ENCODE assay signal across 7 cellular contexts in the genomic region with DNA sequence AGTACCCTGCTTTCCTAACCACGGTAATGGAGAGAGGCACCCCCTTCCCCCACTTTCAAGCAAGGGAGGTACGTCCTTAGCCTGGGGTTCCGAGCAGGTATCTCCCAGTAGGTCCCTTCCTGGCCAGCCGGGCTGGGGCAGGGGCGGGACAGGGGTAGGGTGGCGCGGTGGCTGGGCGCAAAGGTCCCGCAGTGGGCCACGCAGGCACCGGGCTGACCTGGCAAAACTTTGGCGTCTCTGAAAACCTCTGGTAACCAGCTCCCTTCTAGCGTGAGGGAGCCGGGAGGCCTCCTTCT. TPM values are rescaled to one million over a fixed set of nuclear protein-coding genes. Genes with fewer than 3 reads are reported as not detected.
DNase-seq lines count a peak whose midpoint lies in the region; ATAC-seq and TF ChIP-seq lines count a peak whose summit lies in the region.

No MANE protein-coding gene starts in this region.

- H3K27me3 Mint-ChIP-seq in chondrocyte (ENCODE audit: low read depth), result peaks cover 19% of the 10 kb centered on the region

- 30% methylated on average over 6 of the region's 14 CpGs; no CpG with 5 or more reads in 1 of the 2 experiments for WGBS in IMR-90 (ENCODE audit: extremely low coverage in 2 of 2, insufficient read length in 1 of 2), 2 experiments
- WGBS in suprapubic skin, result 60% methylated on average over 5 of the region's 14 CpGs

- in situ Hi-C loops in IMR-90 (cut with MboI; ENCODE audit: low sequenced_read_pairs), result no loop called here

- CTCF ChIA-PET in IMR-90 (lab: Yijun Ruan, JAX), result no interaction called here

- H3K23ac ChIP-seq in IMR-90 (ENCODE audit: low read depth, low read length), result no peak overlapping the region

- no TSS peak for BruUV-seq in IMR-90 (replicated peaks; lab: Mats Ljungman, UMichigan)

- H3K56ac ChIP-seq in IMR-90 (ENCODE audit: extremely low read depth, insufficient read depth, low read length), result no peak overlapping the region

- no peaks in the 10 kb centered on the region; the same call in 1 of the 2 replicates for H3K9me1 ChIP-seq in IMR-90 (ENCODE audit: insufficient read depth, low read length)

- H3K4me1 ChIP-seq in IMR-90 (ENCODE audit: control insufficient read depth, insufficient read depth, low read length) (no peaks in the 10 kb centered on the region; the same call in 1 of the 2 replicates), lower lobe of right lung (peaks cover 39% of the 10 kb centered on the region), suprapubic skin (peaks cover 36% of the 10 kb centered on the region)

- no peak overlapping the region for H2BK5ac ChIP-seq in IMR-90 (ENCODE audit: low read depth, low read length, poor library complexity, severe bottlenecking)

- H3K9me3 ChIP-seq in IMR-90 (ENCODE audit: control insufficient read depth, insufficient read depth, low read length) (no peaks in the 10 kb centered on the region), lower lobe of right lung (no peaks in the 10 kb centered on the region), suprapubic skin (no peaks in the 10 kb centered on the region)

- TF ChIP-seq POLR2A in IMR-90 (IDR thresholded peaks at IDR 0.05; ENCODE audit: low read depth, low read length) (no peak), suprapubic skin (IDR thresholded peaks at IDR 0.05) (no peak)

- H2BK20ac ChIP-seq in IMR-90 (ENCODE audit: low read depth, low read length), result no peak overlapping the region

- TF ChIP-seq RAD21 in IMR-90 (IDR thresholded peaks at IDR 0.05; ENCODE audit: low read length), result no peak

- POLR2A ChIA-PET in IMR-90 (lab: Charles Lee; ENCODE audit: unreplicated experiment), result no interaction called here

- no peaks in the 10 kb centered on the region for H3K9me3 Mint-ChIP-seq in chondrocyte (ENCODE audit: low read depth)

- TF ChIP-seq EP300 in suprapubic skin (IDR thresholded peaks at IDR 0.05), result no peak

- peaks cover 53% of the 10 kb centered on the region for H3K27me3 ChIP-seq in IMR-90 (ENCODE audit: control insufficient read depth, insufficient read depth, low read length)
- no peaks in the 10 kb centered on the region for H3K27me3 ChIP-seq in lower lobe of right lung (ENCODE audit: low read depth)
- H3K27me3 ChIP-seq in suprapubic skin, result peaks cover 2% of the 10 kb centered on the region

- peak overlapping the region; percentile 71 for H3K4me3 Mint-ChIP-seq in chondrocyte (ENCODE audit: unreplicated experiment)

- H4K91ac ChIP-seq in IMR-90 (ENCODE audit: insufficient read depth, low read depth, low read length), result no peak overlapping the region

- no peaks in the 10 kb centered on the region for H4K20me1 ChIP-seq in IMR-90 (ENCODE audit: insufficient read depth, low read length)

- intact Hi-C loops in IMR-90 (cut with micrococcal nuclease), result no loop called here
- intact Hi-C loops in lower lobe of right lung (cut with DNase I), result no loop called here

- no peak overlapping the region for H3K4ac ChIP-seq in IMR-90 (ENCODE audit: low read depth, low read length)

- TF ChIP-seq CTCF in IMR-90 (conservative IDR thresholded peaks at IDR 0.05; ENCODE audit: low read depth, low read length), result no peak
- TF ChIP-seq CTCF in chondrocyte (IDR thresholded peaks at IDR 0.05), result no peak
- no peak for TF ChIP-seq CTCF in lower lobe of right lung (IDR thresholded peaks at IDR 0.05)
- no peak for TF ChIP-seq CTCF in suprapubic skin (IDR thresholded peaks at IDR 0.05)

- H3K4me2 ChIP-seq in IMR-90 (ENCODE audit: low read depth, low read length), result peak overlapping the region; percentile 86; the same call in 1 of the 2 replicates

- peak overlapping the region; percentile 90 for H2AFZ ChIP-seq in IMR-90 (replicated peaks; ENCODE audit: low read length, poor library complexity)

- no peak overlapping the region for H3K18ac ChIP-seq in IMR-90 (ENCODE audit: low read depth, low read length)

- peaks cover 11% of the 10 kb centered on the region for H3K4me1 Mint-ChIP-seq in chondrocyte (ENCODE audit: low read depth)

- H3K36me3 ChIP-seq in IMR-90 (ENCODE audit: control insufficient read depth, insufficient read depth, low read length) (no peaks in the 10 kb centered on the region), lower lobe of right lung (no peaks in the 10 kb centered on the region), suprapubic skin (no peaks in the 10 kb centered on the region)

- no peak overlapping the region for H4K5ac ChIP-seq in IMR-90 (ENCODE audit: low read depth, low read length)

- dilution Hi-C loops in IMR-90 (cut with HindIII; ENCODE audit: low sequenced_read_pairs, unreplicated experiment), result no loop called here

- no peak overlapping the region for H2AK9ac ChIP-seq in IMR-90 (replicated peaks; ENCODE audit: low read depth, low read length, poor library complexity)

- H3K4me3 ChIP-seq in IMR-90 (ENCODE audit: insufficient read depth, low read depth, low read length) (no peak overlapping the region), lower lobe of right lung (peak overlapping the region; percentile 65), suprapubic skin (peak overlapping the region; percentile 51)

- H4K8ac ChIP-seq in IMR-90 (ENCODE audit: low read depth in 2 of 2, low read length in 2 of 2), result no peak overlapping the region

- H3K36me3 Mint-ChIP-seq in chondrocyte (ENCODE audit: low read depth), result no peaks in the 10 kb centered on the region

- ATAC-seq in IMR-90 (ENCODE audit: low read depth) (no peak), lower lobe of right lung (peak; percentile 33 to 46), GM18909 (IDR thresholded peaks at IDR 0.05; ENCODE audit: poor library complexity, unreplicated experiment) (no peak)

- H3K27ac Mint-ChIP-seq in chondrocyte (ENCODE audit: unreplicated experiment), result no peak overlapping the region

- no peak overlapping the region for H3K14ac ChIP-seq in IMR-90 (replicated peaks; ENCODE audit: low read depth, low read length)

- H3K79me1 ChIP-seq in IMR-90 (ENCODE audit: low read depth in 1 of 2, low read length in 2 of 2), result no peaks in the 10 kb centered on the region

- no peak overlapping the region for H3K9ac ChIP-seq in IMR-90 (ENCODE audit: low read depth, low read length)

- no peak for DNase-seq in IMR-90
- no peak for DNase-seq in chondrocyte (ENCODE audit: low spot score)
- DNase-seq in lower lobe of right lung, result no peak
- no peak for DNase-seq in suprapubic skin (ENCODE audit: low spot score in 2 of 2)
- no peak for DNase-seq in NCI-H774 (lab: John Stamatoyannopoulos, UW)
- no peak for DNase-seq in SIG-M5 (lab: John Stamatoyannopoulos, UW)

- H2BK15ac ChIP-seq in IMR-90 (ENCODE audit: low read depth, low read length), result no peak overlapping the region

- H3K27ac ChIP-seq in IMR-90 (ENCODE audit: insufficient read depth, low read length) (no peak overlapping the region), lower lobe of right lung (peak overlapping the region; percentile 76), suprapubic skin (peak overlapping the region; percentile 45)

- no peak overlapping the region for H2BK120ac ChIP-seq in IMR-90 (ENCODE audit: low read depth, low read length)

- no peak overlapping the region for H2AK5ac ChIP-seq in IMR-90 (ENCODE audit: low read depth, low read length)

TF ChIP-seq in IMR-90, 13 proteins besides CTCF, POLR2A, EP300 and RAD21:
- TF ChIP-seq MXI1 (IDR thresholded peaks at IDR 0.05; ENCODE audit: borderline replicate concordance, low read depth, low read length), result no peak

RNA-seq across cellular contexts. Expression of gene P2RY2, which starts 0.3 kb away (rescaled TPM):
- not detected in 2 replicates for total RNA-seq in IMR-90 (2012; rRNA removed)
- polyA plus RNA-seq in IMR-90 (2012; rRNA removed), result 0.06 TPM in 1 of 2 replicates, not detected in the other
- 0.02 TPM in 1 of 2 replicates, not detected in the other for polyA plus RNA-seq in IMR-90 (2012; cell fraction: cytosol; rRNA removed)
- polyA plus RNA-seq in IMR-90 (2012; cell fraction: nucleus; rRNA removed; ENCODE audit: low replicate concordance), result 0.07 TPM in 1 of 2 replicates, not detected in the other
- total RNA-seq in chondrocyte, result 0.32 TPM in 1 of 3 replicates, not detected in the others
- 6.5 TPM for total RNA-seq in lower lobe of right lung
- 10 to 100 TPM in 3 of 4 donors, 1 to 10 TPM in 1; 5.5 to 15.9 (median 12.8) TPM for total RNA-seq in suprapubic skin

RNA-seq across cellular contexts. Expression of gene P2RY6, which starts 54.4 kb away (rescaled TPM):
- total RNA-seq in IMR-90 (2012; rRNA removed), result under 0.01 TPM in 1 of 2 replicates, not detected in the other
- 0.37 and 0.44 TPM in 2 replicates for polyA plus RNA-seq in IMR-90 (2012; rRNA removed)
- 0.67 TPM in 1 of 2 replicates, not detected in the other for polyA plus RNA-seq in IMR-90 (2012; cell fraction: cytosol; rRNA removed)
- 0.45 and 1.5 TPM in 2 replicates for polyA plus RNA-seq in IMR-90 (2012; cell fraction: nucleus; rRNA removed; ENCODE audit: low replicate concordance)
- 0.20 TPM in 1 of 3 replicates, not detected in the others for total RNA-seq in chondrocyte
- 3.6 TPM for total RNA-seq in lower lobe of right lung
- total RNA-seq in suprapubic skin, result under 1 TPM in 3 of 4 donors, not detected in 1; 0.38 to 0.89 (median 0.38) TPM

Comparison
In these comparisons a context has a peak if more than half of its experiments do, and no peak if none do; other contexts are left out.
1. ATAC-seq: peak in lower lobe of right lung (2 of 2); none in IMR-90 (single experiment) and GM18909 (single experiment).